Comparison of ENCODE assay signal across 8 cellular contexts in the genomic region with DNA sequence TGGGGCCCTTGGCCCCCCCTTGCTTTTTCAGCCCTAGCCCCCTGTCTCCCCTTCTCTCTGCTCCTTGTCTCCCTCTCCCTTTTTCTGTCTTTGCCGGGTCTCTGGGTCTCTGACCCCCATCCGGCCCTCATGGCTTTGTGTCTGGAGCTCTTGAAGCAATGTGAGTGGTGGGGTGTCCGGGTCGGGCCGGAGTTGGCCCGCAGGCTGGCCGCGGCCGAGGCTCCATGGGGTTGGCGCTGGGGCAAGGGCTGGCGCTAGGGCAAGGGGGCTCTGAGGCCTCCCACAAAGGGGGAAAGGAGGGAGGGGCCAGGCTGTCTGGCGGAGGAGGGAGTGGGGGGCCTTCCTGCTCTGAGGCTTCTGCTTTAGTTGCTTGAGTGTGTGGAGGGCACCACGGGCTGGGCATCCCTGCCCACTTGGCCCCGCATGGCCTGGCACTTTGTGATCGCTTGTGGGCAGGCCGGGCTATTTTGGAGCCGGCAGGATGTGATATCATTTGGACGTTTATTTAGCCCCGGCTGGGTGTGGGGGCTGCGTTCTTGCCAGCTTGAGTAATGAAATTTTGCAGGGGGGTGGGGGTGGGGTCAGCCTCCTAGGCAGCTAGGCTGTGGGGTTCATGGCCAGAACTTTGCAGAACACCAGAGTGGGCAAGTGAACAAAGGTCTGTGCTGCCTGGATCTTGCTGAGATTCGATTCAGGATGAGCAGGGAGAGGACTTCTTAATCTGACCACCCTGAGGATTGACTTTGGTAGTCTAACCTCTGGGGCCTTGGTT.
DNase-seq lines count a peak whose midpoint lies in the region; ATAC-seq and TF ChIP-seq lines count a peak whose summit lies in the region.

No MANE protein-coding gene starts in this region.

- H3K9me3 ChIP-seq in ovary, result no peaks in the 10 kb centered on the region

- H3K27me3 Mint-ChIP-seq in activated CD8-positive, alpha-beta T cell treated with anti-CD3 and anti-CD28 coated beads for 36 hours, result no peaks in the 10 kb centered on the region

- peaks cover 62% of the 10 kb centered on the region for H3K4me1 Mint-ChIP-seq in activated CD8-positive, alpha-beta T cell treated with anti-CD3 and anti-CD28 coated beads for 36 hours (ENCODE audit: low read depth)

- DNase-seq in AG09309 (ENCODE audit: low read depth) (no peak), HFF-Myc (ENCODE audit: extremely low read depth, low read depth) (no peak), Right ventricle myocardium inferior (ENCODE audit: missing footprints) (no peak), ovary (peak; percentile 54 to 75 (median 67))
- DNase-seq in activated CD8-positive, alpha-beta T cell treated with anti-CD3 and anti-CD28 coated beads for 36 hours, result peak; percentile 55
- no peak for DNase-seq in central memory CD4-positive, alpha-beta T cell

- peaks cover 18% of the 10 kb centered on the region for H3K4me1 ChIP-seq in ovary (ENCODE audit: insufficient read depth)

- H3K36me3 Mint-ChIP-seq in activated CD8-positive, alpha-beta T cell treated with anti-CD3 and anti-CD28 coated beads for 36 hours (ENCODE audit: low read depth), result no peaks in the 10 kb centered on the region

- H3K9me3 Mint-ChIP-seq in activated CD8-positive, alpha-beta T cell treated with anti-CD3 and anti-CD28 coated beads for 36 hours, result no peaks in the 10 kb centered on the region

- peak overlapping the region; percentile 93 for H3K4me3 ChIP-seq in AG09309 (ENCODE audit: control insufficient read depth, low read depth, low read length)
- peak overlapping the region; percentile 90 for H3K4me3 ChIP-seq in HFF-Myc (replicated peaks; ENCODE audit: low read depth, low read length)
- H3K4me3 ChIP-seq in ovary, result peak overlapping the region; percentile 75

- TF ChIP-seq EP300 in ovary (IDR thresholded peaks at IDR 0.05), result no peak

- ATAC-seq in activated CD8-positive, alpha-beta T cell treated with anti-CD3 and anti-CD28 coated beads for 36 hours, result no peak
- ATAC-seq in Right ventricle myocardium inferior, result peak; percentile 56
- no peak for ATAC-seq in HG03108 (IDR thresholded peaks at IDR 0.05; ENCODE audit: unreplicated experiment)
- no peak for ATAC-seq in esophagus mucosa

- peak; percentile 46 for TF ChIP-seq POLR2A in ovary (IDR thresholded peaks at IDR 0.05)

- intact Hi-C loops in activated CD8-positive, alpha-beta T cell treated with anti-CD3 and anti-CD28 coated beads for 36 hours (cut with micrococcal nuclease), result no loop called here
- intact Hi-C loops in Right ventricle myocardium inferior (cut with DNase I) (loop anchor here (2.0 to 10.0 kb wide), 4 partner anchors 35 to 482 kb away; partner anchors contain the start of genes MYL9 and RAB5IF), ovary (cut with DNase I) (loop anchor here in 3 of 4 donors (5.0 to 10.0 kb wide), 3 partner anchors 65 to 132 kb away; partner anchors contain the start of gene MYL9 (in 2 of the 3))

- H3K27ac ChIP-seq in ovary, result peak overlapping the region; percentile 74 to 90

- POLR2A ChIA-PET in activated CD8-positive, alpha-beta T cell treated with anti-CD3 and anti-CD28 coated beads for 36 hours (lab: Charles Lee), result interaction anchor here (0.6 to 0.9 kb wide), 2 partner anchors 151 to 379 kb away, joined by 3 to 4 read pairs; no protein-coding TSS in a partner anchor

- H3K27me3 ChIP-seq in ovary, result no peaks in the 10 kb centered on the region

- 0 to 1% (median 1%) methylated on average over 21 of the region's 21 CpGs for WGBS in ovary, 3 donors

- no peaks in the 10 kb centered on the region for H3K36me3 ChIP-seq in ovary

- H3K4me3 Mint-ChIP-seq in activated CD8-positive, alpha-beta T cell treated with anti-CD3 and anti-CD28 coated beads for 36 hours, result peak overlapping the region; percentile 83

- TF ChIP-seq CTCF in AG09309 (IDR thresholded peaks at IDR 0.05; ENCODE audit: control insufficient read depth, insufficient read depth, low read depth, low read length, missing control alignments), result no peak
- TF ChIP-seq CTCF in HFF-Myc (IDR thresholded peaks at IDR 0.05; ENCODE audit: low read depth, low read length, missing control alignments), result no peak
- no peak for TF ChIP-seq CTCF in activated CD8-positive, alpha-beta T cell treated with anti-CD3 and anti-CD28 coated beads for 36 hours (IDR thresholded peaks at IDR 0.05)
- TF ChIP-seq CTCF in ovary (IDR thresholded peaks at IDR 0.05), result no peak

- CTCF ChIA-PET in activated CD8-positive, alpha-beta T cell treated with anti-CD3 and anti-CD28 coated beads for 36 hours (lab: Charles Lee), result interaction anchor here (1.4 kb wide), 1 partner anchor 23 kb away, joined by 3 read pairs; no protein-coding TSS in a partner anchor

- H3K27ac Mint-ChIP-seq in activated CD8-positive, alpha-beta T cell treated with anti-CD3 and anti-CD28 coated beads for 36 hours, result peak overlapping the region; percentile 77

Comparison
In these comparisons a context has a peak if more than half of its experiments do, and no peak if none do; other contexts are left out.
1. DNase-seq: peak in activated CD8-positive, alpha-beta T cell treated with anti-CD3 and anti-CD28 coated beads for 36 hours (single experiment) and ovary (5 of 5); none in AG09309 (single experiment), HFF-Myc (single experiment), Right ventricle myocardium inferior (single experiment) and central memory CD4-positive, alpha-beta T cell (single experiment).
2. Peak in every context shown above with its lines, with median percentiles within 50 percentile points of each other: H3K4me3 ChIP-seq.